15 cellular contexts compared by ENCODE assay signal in the genomic region with DNA sequence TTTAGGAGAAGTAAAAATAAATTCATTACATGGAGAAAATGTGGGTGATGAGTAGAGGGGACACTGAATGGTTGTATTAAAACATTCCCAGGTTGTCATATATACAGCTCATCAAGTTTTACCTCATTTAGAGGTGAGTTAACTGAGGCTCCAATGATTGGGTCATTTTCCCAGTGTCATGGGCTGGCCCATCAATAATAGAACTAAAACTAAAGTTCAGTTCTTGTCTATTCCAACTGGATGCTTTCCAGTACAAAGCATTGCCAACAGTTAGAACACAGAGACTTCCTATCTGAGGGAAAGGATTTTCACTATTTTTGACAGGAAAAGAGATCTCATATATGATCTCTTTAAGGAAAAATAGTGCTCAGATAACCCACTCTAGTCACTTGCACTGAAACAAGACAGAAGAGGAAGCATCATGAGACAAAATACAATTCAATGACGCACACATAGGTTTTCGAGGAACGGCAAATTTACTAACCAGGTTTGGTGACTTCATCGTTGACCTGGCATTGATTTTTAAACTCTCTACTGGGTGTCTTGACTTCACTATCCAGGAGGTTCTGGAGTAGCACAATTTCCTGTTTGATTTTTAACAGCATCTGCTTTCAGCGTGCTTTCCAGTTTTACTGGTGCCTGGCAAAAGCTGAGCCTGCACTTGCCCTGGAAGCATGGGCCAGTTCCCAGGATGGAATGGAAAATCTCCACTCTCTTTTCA.
DNase-seq lines count a peak whose midpoint lies in the region; ATAC-seq and TF ChIP-seq lines count a peak whose summit lies in the region.
"Had no signal": no experiment of that assay in that cellular context is flagged by ENCODE, and none has a peak within 500 bp of the region (broad histone marks: within the 10 kb centered on the region; RNA-seq: fewer than 3 reads in every experiment).

No MANE protein-coding gene starts in this region.

- H3K27me3 ChIP-seq in liver (ENCODE audit: control insufficient read depth in 4 of 4, insufficient read depth in 4 of 4, low read length in 3 of 4) (peaks cover 0 to 2% (median 0%) of the 10 kb centered on the region in 4 donors), aorta (ENCODE audit: control insufficient read depth in 1 of 2, insufficient read depth in 2 of 2, low read length in 1 of 2) (no peaks in the 10 kb centered on the region)
- H3K27me3 ChIP-seq in CD4-positive, alpha-beta T cell (ENCODE audit: control insufficient read depth, insufficient read depth, low read length): no peaks in the 10 kb centered on the region
- H3K27me3 ChIP-seq: BE2C had no signal

- WGBS in liver: 30% methylated on average over 5 of the region's 5 CpGs
- 67 to 83% methylated on average over 5 of the region's 5 CpGs for WGBS in aorta, 2 donors

- no peaks in the 10 kb centered on the region for H3K9me3 Mint-ChIP-seq in CD4-positive, alpha-beta T cell
- H3K9me3 Mint-ChIP-seq: CD4-positive, CD25-positive, alpha-beta regulatory T cell; HFFc6 had no signal

- peak overlapping the region in 1 of 2 donors; percentile 46 for H3K27ac ChIP-seq in liver (ENCODE audit: low read depth in 1 of 2, low read length in 2 of 2)
- no peak overlapping the region for H3K27ac ChIP-seq in CD4-positive, alpha-beta T cell (ENCODE audit: low read depth, low read length)
- H3K27ac ChIP-seq in aorta (ENCODE audit: low read depth in 1 of 2, low read length in 2 of 2): no peak overlapping the region

- no peaks in the 10 kb centered on the region for H3K36me3 ChIP-seq in liver (ENCODE audit: control insufficient read depth in 4 of 4, insufficient read depth in 3 of 4, low read depth in 1 of 4, low read length in 3 of 4)
- H3K36me3 ChIP-seq in aorta (ENCODE audit: control insufficient read depth in 1 of 2, insufficient read depth in 2 of 2, low read length in 1 of 2): no peaks in the 10 kb centered on the region
- H3K36me3 ChIP-seq: BE2C had no signal

- POLR2A ChIA-PET in CD4-positive, alpha-beta T cell (lab: Charles Lee): no interaction called here

- intact Hi-C loops in CD4-positive, alpha-beta T cell (cut with DNase I, micrococcal nuclease): no loop called here
- intact Hi-C loops in aorta (cut with DNase I): no loop called here

- H3K4me3 Mint-ChIP-seq in CD4-positive, alpha-beta T cell: no peak overlapping the region
- H3K4me3 Mint-ChIP-seq: CD4-positive, CD25-positive, alpha-beta regulatory T cell; HFFc6; IgD-negative memory B cell had no signal

- no peaks in the 10 kb centered on the region for H3K9me3 ChIP-seq in liver (ENCODE audit: control insufficient read depth in 4 of 4, low read length in 3 of 4)
- H3K9me3 ChIP-seq in CD4-positive, alpha-beta T cell (ENCODE audit: control insufficient read depth, low read length): no peaks in the 10 kb centered on the region
- no peaks in the 10 kb centered on the region for H3K9me3 ChIP-seq in aorta (ENCODE audit: control insufficient read depth, low read length)
- H3K9me3 ChIP-seq: BE2C, Caco-2 had no signal

- CTCF ChIA-PET in CD4-positive, alpha-beta T cell (lab: Charles Lee): no interaction called here

- TF ChIP-seq CTCF in liver (IDR thresholded peaks at IDR 0.05; ENCODE audit: low read depth, low read length, missing input control): no peak
- TF ChIP-seq CTCF in CD4-positive, alpha-beta T cell (IDR thresholded peaks at IDR 0.05): no peak

- H3K27ac Mint-ChIP-seq in CD4-positive, alpha-beta T cell: no peak overlapping the region
- H3K27ac Mint-ChIP-seq: CD4-positive, CD25-positive, alpha-beta regulatory T cell; HFFc6; IgD-negative memory B cell had no signal

- H3K36me3 Mint-ChIP-seq in CD4-positive, alpha-beta T cell (ENCODE audit: low read depth): no peaks in the 10 kb centered on the region
- H3K36me3 Mint-ChIP-seq: CD4-positive, CD25-positive, alpha-beta regulatory T cell; IgD-negative memory B cell had no signal

- H3K4me1 ChIP-seq in liver (ENCODE audit: control insufficient read depth in 4 of 4, insufficient read depth in 4 of 4, low read length in 3 of 4) (peaks cover 0 to 13% (median 7%) of the 10 kb centered on the region in 4 donors), aorta (ENCODE audit: control insufficient read depth in 1 of 2, insufficient read depth in 2 of 2, low read length in 2 of 2) (no peaks in the 10 kb centered on the region)
- H3K4me1 ChIP-seq: BE2C, Caco-2 had no signal

- no peaks in the 10 kb centered on the region for H3K4me1 Mint-ChIP-seq in CD4-positive, alpha-beta T cell (ENCODE audit: low read depth)
- H3K4me1 Mint-ChIP-seq: IgD-negative memory B cell had no signal

- H3K9ac ChIP-seq in liver (ENCODE audit: low read depth in 1 of 2, low read length in 2 of 2): no peak overlapping the region

- no peak for ATAC-seq in GM18861 (IDR thresholded peaks at IDR 0.05; ENCODE audit: unreplicated experiment)
- no peak for ATAC-seq in CD4-positive, alpha-beta T cell (ENCODE audit: poor library complexity)
- no peak for ATAC-seq in aorta (ENCODE audit: low FRiP score)
- ATAC-seq: HCT116 had no signal

- peak; percentile 23 for DNase-seq in globus pallidus (ENCODE audit: low spot score)
- DNase-seq in mucosa of gallbladder (ENCODE audit: low spot score): peak; percentile 12
- no peak for DNase-seq in CD4-positive, alpha-beta T cell
- DNase-seq in aorta: no peak
- DNase-seq: ACHN; BE2C; Caco-2; CD4-positive, CD25-positive, alpha-beta regulatory T cell; GOT3; H7; HFFc6 had no signal

- TF ChIP-seq RAD21 in liver (IDR thresholded peaks at IDR 0.05): no peak

- H3K4me3 ChIP-seq in liver (ENCODE audit: low read depth in 1 of 3, low read length in 3 of 3) (no peak overlapping the region), aorta (ENCODE audit: low read length in 2 of 2) (no peak overlapping the region)

- H3K27me3 Mint-ChIP-seq in CD4-positive, alpha-beta T cell: peaks cover 28% of the 10 kb centered on the region

TF ChIP-seq in liver, 16 proteins besides CTCF, POLR2A, EP300 and RAD21:
- TF ChIP-seq REST (IDR thresholded peaks at IDR 0.05) (peak; percentile 23), RXRA (IDR thresholded peaks at IDR 0.05) (peak in 1 of 2 donors; percentile 10), MAX (IDR thresholded peaks at IDR 0.05) (no peak), JUND (IDR thresholded peaks at IDR 0.05) (peak in 1 of 2 donors; percentile 23), HNF4A (conservative IDR thresholded peaks at IDR 0.05) (peak; percentile 29 to 57)

Comparison
In these comparisons a context has a peak if more than half of its experiments do, and no peak if none do; other contexts are left out.
1. DNase-seq: peak in globus pallidus (single experiment) and mucosa of gallbladder (single experiment); none in CD4-positive, alpha-beta T cell (0 of 10) and aorta (0 of 2).